Comparison of ENCODE assay signal across 18 cellular contexts in genomic region chr22:42957958-42958357, GRCh38. TPM values are rescaled to one million over a fixed set of nuclear protein-coding genes. Genes with fewer than 3 reads are reported as not detected.
DNase-seq lines count a peak whose midpoint lies in the region; ATAC-seq and TF ChIP-seq lines count a peak whose summit lies in the region.
"Had no signal": no experiment of that assay in that cellular context is flagged by ENCODE, and none has a peak within 500 bp of the region (broad histone marks: within the 10 kb centered on the region; RNA-seq: fewer than 3 reads in every experiment).

No MANE protein-coding gene starts in this region.

- peak overlapping the region; percentile 25; the same call in 1 of the 2 replicates for H3K9ac ChIP-seq in SK-N-SH

- peak overlapping the region; percentile 59 for H3K27ac Mint-ChIP-seq in activated T-helper 17 cell treated with anti-CD3 and anti-CD28 coated beads, Interleukin-2, amount 50 U/mL, for 72 hours
- H3K27ac Mint-ChIP-seq: activated T-helper 1 cell treated with anti-CD3 and anti-CD28 coated beads, Interleukin-12 subunit alpha, Interleukin-12 subunit beta, Interleukin-2, Interleukin-4 antibody, amounts not matched to agents 30 ng/mL and 10 ng/mL and 1 ng/mL, durations not matched to agents 14 hours and 24 hours and 36 hours; CD14-positive monocyte; T-helper 1 cell treated with Interleukin-12 subunit alpha and Interleukin-12 subunit beta and Interleukin-4 antibody, amounts not matched to agents 30 μg/mL and 1 μg/mL, for 36 hours had no signal

- H3K4me1 ChIP-seq in SK-N-SH (ENCODE audit: control insufficient read depth in 1 of 2, insufficient read depth in 2 of 2, low read depth in 1 of 2, low read length in 1 of 2) = peaks cover 18 to 32% of the 10 kb centered on the region in 2 experiments; a peak in 3 of 4 replicates
- peaks cover 25 to 55% (median 32%) of the 10 kb centered on the region in 3 donors for H3K4me1 ChIP-seq in esophagus squamous epithelium
- H3K4me1 ChIP-seq in gastrocnemius medialis = peaks cover 31 to 71% of the 10 kb centered on the region in 2 donors

- DNase-seq in SK-N-SH (no peak), esophagus squamous epithelium (lab: John Stamatoyannopoulos, UW) (no peak), gastrocnemius medialis (no peak), NCI-H2081 (lab: John Stamatoyannopoulos, UW) (no peak), superior temporal gyrus (ENCODE audit: extremely low spot score) (no peak), Kasumi-1 (lab: John Stamatoyannopoulos, UW) (no peak)
- DNase-seq: activated CD4-positive, alpha-beta T cell treated with anti-CD3 and anti-CD28 coated beads for 48 hours; caudate nucleus; NCI-H1436 treated with DMSO at 0.1 percent for 48 hours; NCI-H524; transverse colon had no signal

- H3K4me2 ChIP-seq in SK-N-SH = peak overlapping the region; percentile 55

- TF ChIP-seq EP300 in SK-N-SH (IDR thresholded peaks at IDR 0.05; ENCODE audit: borderline replicate concordance in 1 of 2, low read depth in 1 of 2, low read length in 1 of 2) = no peak

- no peak for TF ChIP-seq POLR2A in esophagus squamous epithelium (IDR thresholded peaks at IDR 0.05)
- TF ChIP-seq POLR2A in gastrocnemius medialis (IDR thresholded peaks at IDR 0.05) = no peak

- H3K27ac ChIP-seq in SK-N-SH (ENCODE audit: low read depth in 2 of 2, low read length in 1 of 2) (peak overlapping the region in 1 of 2 experiments; percentile 83; a peak in 2 of 4 replicates), esophagus squamous epithelium (peak overlapping the region in 3 of 4 donors; percentile 4 to 70 (median 22)), gastrocnemius medialis (peak overlapping the region in 3 of 4 donors; percentile 9 to 79 (median 56))

- H3K4me1 Mint-ChIP-seq in activated T-helper 17 cell treated with anti-CD3 and anti-CD28 coated beads, Interleukin-2, amount 50 U/mL, for 72 hours = peaks cover 23% of the 10 kb centered on the region

- H3K9me2 ChIP-seq in SK-N-SH = no peaks in the 10 kb centered on the region

- H3K9me3 ChIP-seq in SK-N-SH = no peaks in the 10 kb centered on the region
- H3K9me3 ChIP-seq in esophagus squamous epithelium = no peaks in the 10 kb centered on the region
- H3K9me3 ChIP-seq in gastrocnemius medialis = no peaks in the 10 kb centered on the region
- H3K9me3 ChIP-seq: Peyer's patch, prostate gland, transverse colon had no signal

- no peaks in the 10 kb centered on the region for H3K9me3 Mint-ChIP-seq in activated T-helper 17 cell treated with anti-CD3 and anti-CD28 coated beads, Interleukin-2, amount 50 U/mL, for 72 hours
- H3K9me3 Mint-ChIP-seq: activated T-helper 1 cell treated with anti-CD3 and anti-CD28 coated beads, Interleukin-12 subunit alpha, Interleukin-12 subunit beta, Interleukin-2, Interleukin-4 antibody, amounts not matched to agents 30 ng/mL and 10 ng/mL and 1 ng/mL, durations not matched to agents 14 hours and 24 hours and 36 hours; CD14-positive monocyte; T-helper 1 cell treated with Interleukin-12 subunit alpha and Interleukin-12 subunit beta and Interleukin-4 antibody, amounts not matched to agents 30 μg/mL and 1 μg/mL, for 36 hours had no signal

- no peaks in the 10 kb centered on the region for H3F3A ChIP-seq in SK-N-SH (replicated peaks; ENCODE audit: insufficient read depth)

- CTCF ChIA-PET in SK-N-SH (lab: Yijun Ruan, JAX) = interaction anchor here (0.9 kb wide), 1 partner anchor 8 kb away, joined by 3 read pairs; no protein-coding TSS in a partner anchor

- no peak overlapping the region for H3K4me3 ChIP-seq in SK-N-SH (ENCODE audit: low read depth in 2 of 2, low read length in 1 of 2)
- H3K4me3 ChIP-seq in esophagus squamous epithelium = peak overlapping the region in 2 of 4 donors; percentile 10 to 33
- peak overlapping the region in 3 of 4 donors; percentile 20 to 46 (median 35) for H3K4me3 ChIP-seq in gastrocnemius medialis
- H3K4me3 ChIP-seq: prostate gland, transverse colon had no signal

- peaks cover 94% of the 10 kb centered on the region for H3K79me2 ChIP-seq in SK-N-SH (ENCODE audit: insufficient read depth)

- H4K20me1 ChIP-seq in SK-N-SH (ENCODE audit: insufficient read depth) = no peaks in the 10 kb centered on the region

- H3K36me3 Mint-ChIP-seq in activated T-helper 17 cell treated with anti-CD3 and anti-CD28 coated beads, Interleukin-2, amount 50 U/mL, for 72 hours (ENCODE audit: low read depth) = peaks cover 16% of the 10 kb centered on the region

- peak overlapping the region; percentile 19 for H3K4me3 Mint-ChIP-seq in activated T-helper 17 cell treated with anti-CD3 and anti-CD28 coated beads, Interleukin-2, amount 50 U/mL, for 72 hours
- H3K4me3 Mint-ChIP-seq: activated T-helper 1 cell treated with anti-CD3 and anti-CD28 coated beads, Interleukin-12 subunit alpha, Interleukin-12 subunit beta, Interleukin-2, Interleukin-4 antibody, amounts not matched to agents 30 ng/mL and 10 ng/mL and 1 ng/mL, durations not matched to agents 14 hours and 24 hours and 36 hours; CD14-positive monocyte; T-helper 1 cell treated with Interleukin-12 subunit alpha and Interleukin-12 subunit beta and Interleukin-4 antibody, amounts not matched to agents 30 μg/mL and 1 μg/mL, for 36 hours had no signal

- in situ Hi-C loops in gastrocnemius medialis (cut with MboI; ENCODE audit: low sequenced_read_pairs in 4 of 4) = loop anchor here in 1 of 4 donors (25.0 kb wide), 1 partner anchor 96 kb away; the partner anchor contains the start of gene ARFGAP3

- TF ChIP-seq CTCF in SK-N-SH (IDR thresholded peaks at IDR 0.05) = no peak
- TF ChIP-seq CTCF in esophagus squamous epithelium (IDR thresholded peaks at IDR 0.05) = no peak
- no peak for TF ChIP-seq CTCF in gastrocnemius medialis (IDR thresholded peaks at IDR 0.05 in 4 of 5, conservative IDR thresholded peaks at IDR 0.05 in 1 of 5)

- H3K36me3 ChIP-seq in SK-N-SH (replicated peaks in 1 of 2; ENCODE audit: control insufficient read depth in 1 of 2, insufficient read depth in 2 of 2, low read length in 1 of 2) (peaks cover 0 to 5% of the 10 kb centered on the region in 2 experiments), esophagus squamous epithelium (peaks cover 0 to 4% (median 0%) of the 10 kb centered on the region in 3 donors), gastrocnemius medialis (no peaks in the 10 kb centered on the region)
- H3K36me3 ChIP-seq: Peyer's patch, prostate gland, transverse colon had no signal

- POLR2A ChIA-PET in SK-N-SH (lab: Yijun Ruan, JAX) = interaction anchor here (0.7 kb wide), 1 partner anchor 31 kb away, joined by 3 read pairs; no protein-coding TSS in a partner anchor

- H2AFZ ChIP-seq in SK-N-SH (ENCODE audit: low read depth) = no peak overlapping the region

- no peak for ATAC-seq in SK-N-SH treated with all-trans-retinoic acid at 6 μM for 48 hours
- peak; percentile 62 for ATAC-seq in activated T-helper 17 cell treated with anti-CD3 and anti-CD28 coated beads, Interleukin-2, amount 50 U/mL, for 72 hours (replicated peaks)
- ATAC-seq in gastrocnemius medialis = no peak

- H3K27me3 ChIP-seq in SK-N-SH (ENCODE audit: insufficient read depth) = no peaks in the 10 kb centered on the region
- H3K27me3 ChIP-seq in esophagus squamous epithelium = no peaks in the 10 kb centered on the region
- H3K27me3 ChIP-seq in gastrocnemius medialis = no peaks in the 10 kb centered on the region
- H3K27me3 ChIP-seq: Peyer's patch, transverse colon had no signal

- intact Hi-C loops in esophagus squamous epithelium (cut with DNase I) = no loop called here
- intact Hi-C loops in gastrocnemius medialis (cut with DNase I; ENCODE audit: low total_unique reads) = loop anchor here (2.0 kb wide), 1 partner anchor 89 kb away; no protein-coding TSS in a partner anchor

- 59% methylated on average over 7 of the region's 7 CpGs for WGBS in SK-N-SH (ENCODE audit: low lambda C conversion rate)
- 69 to 80% methylated on average over 7 of the region's 7 CpGs for WGBS in esophagus squamous epithelium, 2 donors

- TF ChIP-seq RAD21 in SK-N-SH (IDR thresholded peaks at IDR 0.05; ENCODE audit: low read length) = no peak

- H3K27me3 Mint-ChIP-seq in activated T-helper 17 cell treated with anti-CD3 and anti-CD28 coated beads, Interleukin-2, amount 50 U/mL, for 72 hours = no peaks in the 10 kb centered on the region

TF ChIP-seq in SK-N-SH, 30 proteins besides CTCF, POLR2A, EP300 and RAD21 (continues in another document):
- no peak for TF ChIP-seq ELF1 (IDR thresholded peaks at IDR 0.05)

TF ChIP-seq in SK-N-SH treated with all-trans-retinoic acid at 6 μM for 48 hours, 23 proteins besides CTCF, POLR2A, EP300 and RAD21:
- TF ChIP-seq POU6F1 (CRISPR knock-in tag; IDR thresholded peaks at IDR 0.05; ENCODE audit: borderline replicate concordance, low read depth) (no peak), GLIS3 (CRISPR knock-in tag; IDR thresholded peaks at IDR 0.05) (no peak), TCF4 (CRISPR knock-in tag; IDR thresholded peaks at IDR 0.05; ENCODE audit: borderline replicate concordance) (no peak), CSDC2 (CRISPR knock-in tag; IDR thresholded peaks at IDR 0.05) (no peak), ZNF8 (CRISPR knock-in tag; IDR thresholded peaks at IDR 0.05) (no peak), RARB (CRISPR knock-in tag; IDR thresholded peaks at IDR 0.05) (no peak)

RNA-seq across cellular contexts. Expression of gene PACSIN2, which starts 57.0 kb away (rescaled TPM):
- 60.5 and 63.1 TPM in 2 replicates for polyA plus RNA-seq in SK-N-SH (2012; rRNA removed)
- 42.5 and 51.5 TPM in 2 replicates for polyA plus RNA-seq in SK-N-SH (2012; cell fraction: cytosol; rRNA removed)
- 53.0 and 54.4 TPM in 2 replicates for polyA plus RNA-seq in SK-N-SH (2012; cell fraction: nucleus; rRNA removed)
- 10 to 100 TPM; 22.9 to 26.3 TPM for total RNA-seq in activated T-helper 17 cell treated with anti-CD3 and anti-CD28 coated beads, Interleukin-2, amount 50 U/mL, for 72 hours
- 10 to 100 TPM; 25.8 to 46.0 (median 27.8) TPM for total RNA-seq in esophagus squamous epithelium
- total RNA-seq in gastrocnemius medialis = 10 to 100 TPM; 37.3 to 45.9 (median 39.8) TPM

Comparison
In these comparisons a context has a peak if more than half of its experiments do, and no peak if none do; other contexts are left out.
1. H3K4me3 ChIP-seq: peak in gastrocnemius medialis (3 of 4); none in SK-N-SH (0 of 2).